In genomic region chr6:11317885-11318771, GRCh38 we compare ENCODE assay signal across 2 cellular contexts.
TF ChIP-seq lines count a peak whose summit lies in the region.

No MANE protein-coding gene starts in this region.

TF ChIP-seq in IMR-90, 13 proteins besides CTCF, POLR2A, EP300 and RAD21 (continued from another document):
- TF ChIP-seq RFX5 (IDR thresholded peaks at IDR 0.05; ENCODE audit: low read depth, low read length) (peak; percentile 63; the same call in 1 of the 2 replicates), NFE2L2 (IDR thresholded peaks at IDR 0.05; ENCODE audit: low read depth, low read length) (no peak), RCOR1 (IDR thresholded peaks at IDR 0.05; ENCODE audit: insufficient replicate concordance, low read length) (peak; percentile 73), MAFK (IDR thresholded peaks at IDR 0.05; ENCODE audit: low read depth, low read length) (peak; percentile 19; the same call in 1 of the 2 replicates), MAZ (IDR thresholded peaks at IDR 0.05; ENCODE audit: borderline replicate concordance, low read depth, low read length) (peak; percentile 63), ELK1 (IDR thresholded peaks at IDR 0.05; ENCODE audit: borderline replicate concordance, low read depth, low read length) (no peak), MXI1 (IDR thresholded peaks at IDR 0.05; ENCODE audit: borderline replicate concordance, low read depth, low read length) (no peak), CHD1 (IDR thresholded peaks at IDR 0.05; ENCODE audit: low read depth, low read length) (no peak), SMC3 (IDR thresholded peaks at IDR 0.05; ENCODE audit: low read depth, low read length) (no peak), FOS (IDR thresholded peaks at IDR 0.05; ENCODE audit: low read depth, low read length) (peak; percentile 99), CEBPB (IDR thresholded peaks at IDR 0.05; ENCODE audit: low read depth, low read length) (peak; percentile 89), USF2 (IDR thresholded peaks at IDR 0.05; ENCODE audit: low read depth, low read length) (no peak)

TF ChIP-seq in neural cell, 6 proteins besides CTCF, POLR2A, EP300 and RAD21 (continued from another document):
- TF ChIP-seq POLR2AphosphoS5 (IDR thresholded peaks at IDR 0.05) (peak; percentile 31), TAF1 (IDR thresholded peaks at IDR 0.05; ENCODE audit: low read depth) (no peak), REST (IDR thresholded peaks at IDR 0.05; ENCODE audit: borderline replicate concordance) (no peak), EZH2 (IDR thresholded peaks at IDR 0.05; ENCODE audit: borderline replicate concordance, insufficient read depth, low read length, poor library complexity, severe bottlenecking) (no peak)
